Comparison of ENCODE assay signal across 1 cellular context in the genomic region with DNA sequence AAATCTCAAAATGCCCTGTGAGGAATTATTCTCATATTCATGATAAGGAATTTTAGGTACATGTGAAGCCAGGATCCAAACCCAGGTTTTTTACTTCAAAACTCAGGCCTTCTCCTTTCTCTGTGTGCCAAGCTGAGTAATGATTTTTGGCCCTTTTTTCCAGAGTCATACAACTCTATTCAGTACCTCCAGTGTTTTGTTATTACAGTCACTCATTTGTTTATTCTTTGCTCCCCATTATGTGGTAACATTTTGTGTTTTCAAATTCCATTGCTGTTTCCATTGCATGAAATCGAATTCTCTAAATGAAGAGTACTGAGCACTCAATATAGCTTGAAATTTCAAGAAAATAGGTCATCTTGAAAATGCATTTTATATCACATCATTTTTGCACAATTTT.
TF ChIP-seq lines count a peak whose summit lies in the region.

No MANE protein-coding gene starts in this region.

TF ChIP-seq in IMR-90, 13 proteins besides CTCF, POLR2A, EP300 and RAD21 (continued from another document):
- TF ChIP-seq USF2 (IDR thresholded peaks at IDR 0.05; ENCODE audit: low read depth, low read length), result no peak
- TF ChIP-seq MAFK (IDR thresholded peaks at IDR 0.05; ENCODE audit: low read depth, low read length), result no peak
TF ChIP-seq in IMR-90: peak in this region for 0.
